Comparison of ENCODE assay signal across 24 cellular contexts in the genomic region with DNA sequence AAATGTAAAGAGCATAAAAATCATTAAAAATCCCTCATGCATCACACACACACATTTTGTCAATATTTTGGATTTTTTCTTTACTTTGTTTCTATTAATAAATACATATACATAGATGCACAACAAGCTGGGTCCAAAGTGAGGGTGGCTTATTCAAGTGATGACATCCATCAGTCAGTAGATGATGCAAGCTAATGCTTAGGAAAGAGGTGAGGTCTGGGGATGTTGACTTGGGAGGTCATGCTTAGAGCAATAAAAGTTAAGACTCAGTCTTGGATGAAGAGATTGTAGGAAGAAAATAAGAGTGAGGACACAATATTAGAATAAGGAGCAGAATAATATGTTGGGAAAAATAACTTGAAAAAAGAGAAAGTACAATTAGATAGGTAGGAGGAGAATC.
"Had no signal": no experiment of that assay in that cellular context is flagged by ENCODE, and none has a peak within 500 bp of the region (broad histone marks: within the 10 kb centered on the region; RNA-seq: fewer than 3 reads in every experiment).

No MANE protein-coding gene starts in this region.

- DNase-seq: activated CD4-positive, alpha-beta memory T cell treated with anti-CD3 and anti-CD28 coated beads, Interleukin-2, amount 10 ng/mL, durations not matched to agents 7 days and 5 days; activated CD4-positive, alpha-beta T cell treated with anti-CD3 and anti-CD28 coated beads for 36 hours; activated CD4-positive, alpha-beta T cell treated with anti-CD3 and anti-CD28 coated beads, Interleukin-2, amount 50 U/mL, for 1 hour; activated gamma-delta T cell; activated naive CD4-positive, alpha-beta T cell treated with anti-CD3 and anti-CD28 coated beads for 36 hours; activated T-cell treated with anti-CD3 and anti-CD28 coated beads for 4 hours; activated T-cell treated with anti-CD3 and anti-CD28 coated beads, Interleukin-2, amount 50 U/mL, for 48 hours; central memory CD4-positive, alpha-beta T cell; MG63; MV-4-11; NCI-H1092 treated with DMSO at 0.1 percent for 48 hours; NCI-H1417 treated with DMSO at 0.1 percent for 48 hours; NCI-H1694; NCI-H2029 treated with DMSO at 0.1 percent for 48 hours; NCI-H510A treated with DMSO at 0.1 percent for 48 hours; NCI-H69; SIG-M5; SK-N-SH; T-helper 1 cell; WERI-Rb-1 had no signal

- H3K4me3 Mint-ChIP-seq: activated CD4-positive, alpha-beta memory T cell treated with anti-CD3 and anti-CD28 coated beads, Interleukin-2, amount 10 ng/mL, durations not matched to agents 7 days and 5 days; activated CD4-positive, alpha-beta T cell treated with anti-CD3 and anti-CD28 coated beads for 36 hours; activated naive CD4-positive, alpha-beta T cell treated with anti-CD3 and anti-CD28 coated beads for 36 hours; activated naive CD8-positive, alpha-beta T cell; activated T-helper 17 cell treated with anti-CD3 and anti-CD28 coated beads, Interleukin-2, amount 50 U/mL, for 72 hours had no signal

- FAIRE-seq: bronchial epithelial cell had no signal

- H3K9me2 ChIP-seq: SK-N-SH had no signal

- H3K4me1 Mint-ChIP-seq: activated CD4-positive, alpha-beta memory T cell treated with anti-CD3 and anti-CD28 coated beads, Interleukin-2, amount 10 ng/mL, durations not matched to agents 7 days and 5 days; activated CD4-positive, alpha-beta T cell treated with anti-CD3 and anti-CD28 coated beads for 36 hours; activated T-helper 17 cell treated with anti-CD3 and anti-CD28 coated beads, Interleukin-2, amount 50 U/mL, for 72 hours had no signal

- H3K27ac ChIP-seq: KMS-11, WERI-Rb-1 had no signal

- H3K9me3 ChIP-seq: SK-N-SH had no signal

- H3K36me3 ChIP-seq: WERI-Rb-1 had no signal

- H3K9me3 Mint-ChIP-seq: activated CD4-positive, alpha-beta memory T cell treated with anti-CD3 and anti-CD28 coated beads, Interleukin-2, amount 10 ng/mL, durations not matched to agents 7 days and 5 days; activated naive CD4-positive, alpha-beta T cell treated with anti-CD3 and anti-CD28 coated beads for 36 hours; activated T-helper 17 cell treated with anti-CD3 and anti-CD28 coated beads, Interleukin-2, amount 50 U/mL, for 72 hours had no signal

- H3K27me3 ChIP-seq: MG63 had no signal

- ATAC-seq: activated CD4-positive, alpha-beta T cell treated with anti-CD3 and anti-CD28 coated beads for 36 hours; activated T-helper 17 cell treated with anti-CD3 and anti-CD28 coated beads, Interleukin-2, amount 50 U/mL, for 72 hours had no signal

- H3K36me3 Mint-ChIP-seq: activated naive CD8-positive, alpha-beta T cell had no signal

- H3K4me2 ChIP-seq: KMS-11, SK-N-SH had no signal

- H3K4me3 ChIP-seq: MG63 had no signal

- H3K9ac ChIP-seq: KMS-11, SK-N-SH had no signal

- H3K27ac Mint-ChIP-seq: activated CD4-positive, alpha-beta memory T cell treated with anti-CD3 and anti-CD28 coated beads, Interleukin-2, amount 10 ng/mL, durations not matched to agents 7 days and 5 days; activated CD4-positive, alpha-beta T cell treated with anti-CD3 and anti-CD28 coated beads for 36 hours; activated naive CD4-positive, alpha-beta T cell treated with anti-CD3 and anti-CD28 coated beads for 36 hours; activated naive CD8-positive, alpha-beta T cell; activated T-helper 17 cell treated with anti-CD3 and anti-CD28 coated beads, Interleukin-2, amount 50 U/mL, for 72 hours had no signal
